Comparison of ENCODE assay signal across 22 cellular contexts in genomic region chr11:124886978-124887666, GRCh38. TPM values are rescaled to one million over a fixed set of nuclear protein-coding genes. Genes with fewer than 3 reads are reported as not detected.
DNase-seq lines count a peak whose midpoint lies in the region; ATAC-seq and TF ChIP-seq lines count a peak whose summit lies in the region.
"Had no signal": no experiment of that assay in that cellular context is flagged by ENCODE, and none has a peak within 500 bp of the region (broad histone marks: within the 10 kb centered on the region; RNA-seq: fewer than 3 reads in every experiment).

No MANE protein-coding gene starts in this region.

- ATAC-seq in GM21526 (IDR thresholded peaks at IDR 0.05; ENCODE audit: low FRiP score, unreplicated experiment): no peak

- H3K4me1 Mint-ChIP-seq in endodermal cell (no peaks in the 10 kb centered on the region), type B pancreatic cell (ENCODE audit: unreplicated experiment) (peaks cover 12% of the 10 kb centered on the region)
- H3K4me1 Mint-ChIP-seq: CD8-positive, alpha-beta memory T cell had no signal

- H3K27ac Mint-ChIP-seq in endodermal cell (no peak overlapping the region), type B pancreatic cell (no peak overlapping the region)

- H3K27ac ChIP-seq in endodermal cell (ENCODE audit: low read depth, low read length): no peak overlapping the region
- H3K27ac ChIP-seq: C4-2B, Peyer's patch, SJSA1 had no signal

- H3K36me3 ChIP-seq in endodermal cell (ENCODE audit: control insufficient read depth, insufficient read depth, low read length): no peaks in the 10 kb centered on the region
- H3K36me3 ChIP-seq: Peyer's patch, SJSA1 had no signal

- H3K27me3 Mint-ChIP-seq in endodermal cell (ENCODE audit: insufficient read depth) (peaks cover 44% of the 10 kb centered on the region), type B pancreatic cell (peaks cover 34% of the 10 kb centered on the region)

- no peaks in the 10 kb centered on the region for H3K4me1 ChIP-seq in endodermal cell (ENCODE audit: control insufficient read depth, insufficient read depth, low read length)
- H3K4me1 ChIP-seq: Peyer's patch had no signal

- H3K36me3 Mint-ChIP-seq in endodermal cell (ENCODE audit: low read depth): no peaks in the 10 kb centered on the region
- no peaks in the 10 kb centered on the region for H3K36me3 Mint-ChIP-seq in type B pancreatic cell
- H3K36me3 Mint-ChIP-seq: CD8-positive, alpha-beta memory T cell had no signal

- DNase-seq in activated CD8-positive, alpha-beta memory T cell treated with anti-CD3 and anti-CD28 coated beads, Interleukin-2, amount 50 U/mL, for 48 hours: peak; percentile 23
- no peak for DNase-seq in activated CD8-positive, alpha-beta memory T cell treated with anti-CD3 and anti-CD28 coated beads, Interleukin-2, amount 50 U/mL, for 4 hours
- DNase-seq in D341Med (ENCODE audit: low spot score): peak; percentile 4
- DNase-seq in endodermal cell: peak; percentile 34
- peak; percentile 44 for DNase-seq in type B pancreatic cell (ENCODE audit: extremely low spot score, unreplicated experiment)
- no peak for DNase-seq in activated CD4-positive, alpha-beta T cell treated with anti-CD3 and anti-CD28 coated beads, Interleukin-2, amount 50 U/mL, for 48 hours
- DNase-seq: Calu3; CD8-positive, alpha-beta memory T cell; DMS53; GDM1; IMR-90; NCI-H1694; NCI-H2081; NCI-H2171 treated with DMSO at 0.1 percent for 48 hours; NCI-H526; Peyer's patch had no signal

- H3K9ac ChIP-seq in endodermal cell (ENCODE audit: extremely low read depth, low read length, poor library complexity, severe bottlenecking): no peak overlapping the region

- no peak for TF ChIP-seq CTCF in endodermal cell (conservative IDR thresholded peaks at IDR 0.05)
- no peak for TF ChIP-seq CTCF in type B pancreatic cell (conservative IDR thresholded peaks at IDR 0.05)

- peaks cover 34% of the 10 kb centered on the region for H3K27me3 ChIP-seq in endodermal cell (ENCODE audit: control insufficient read depth, insufficient read depth, low read length, poor library complexity, severe bottlenecking)
- H3K27me3 ChIP-seq: Peyer's patch, SJSA1 had no signal

- no peaks in the 10 kb centered on the region for H3K9me3 Mint-ChIP-seq in endodermal cell
- no peaks in the 10 kb centered on the region for H3K9me3 Mint-ChIP-seq in type B pancreatic cell
- H3K9me3 Mint-ChIP-seq: CD8-positive, alpha-beta memory T cell had no signal

- 73 to 93% methylated on average over 1 to 10 of the region's 12 CpGs for WGBS in endodermal cell (ENCODE audit: insufficient coverage in 1 of 2, insufficient read length in 1 of 2), 2 experiments

- H3K4me3 ChIP-seq in endodermal cell (ENCODE audit: low read length): no peak overlapping the region
- H3K4me3 ChIP-seq: Peyer's patch, SJSA1 had no signal

- no peak overlapping the region for H3K4me3 Mint-ChIP-seq in endodermal cell
- no peak overlapping the region for H3K4me3 Mint-ChIP-seq in type B pancreatic cell
- H3K4me3 Mint-ChIP-seq: CD8-positive, alpha-beta memory T cell had no signal

- no peaks in the 10 kb centered on the region for H3K9me3 ChIP-seq in endodermal cell (ENCODE audit: control insufficient read depth, low read length)
- H3K9me3 ChIP-seq: Peyer's patch, SJSA1 had no signal

RNA-seq across cellular contexts. Expression of gene ROBO4, which starts 10.5 kb away (rescaled TPM):
- total RNA-seq in endodermal cell (under 1 TPM in 1 of 2 donors, not detected in 1; 0.59 TPM), type B pancreatic cell (ENCODE audit: low replicate concordance) (not detected in 2 replicates)
- 0.04 TPM for polyA plus RNA-seq in endodermal cell (2013, experiment 1 of 2)
- polyA plus RNA-seq in endodermal cell (2013, experiment 2 of 2): not detected
- total RNA-seq: Calu3; CD8-positive, alpha-beta memory T cell; OCI-LY7 had no signal
- polyA plus RNA-seq: CD8-positive, alpha-beta memory T cell had no signal

RNA-seq across cellular contexts. Expression of gene ROBO3, which starts 21.9 kb away (rescaled TPM):
- total RNA-seq in endodermal cell (10 to 100 TPM; 15.3 to 16.2 TPM), type B pancreatic cell (ENCODE audit: low replicate concordance) (5.5 and 27.4 TPM in 2 replicates)
- polyA plus RNA-seq in endodermal cell (2013, experiment 1 of 2): 115 TPM
- 77.1 TPM for polyA plus RNA-seq in endodermal cell (2013, experiment 2 of 2)

RNA-seq across cellular contexts. Expression of gene HEPN1, which starts 31.9 kb away (rescaled TPM):
- total RNA-seq in endodermal cell (not detected), type B pancreatic cell (ENCODE audit: low replicate concordance) (not detected in 2 replicates)
- not detected for polyA plus RNA-seq in endodermal cell (2013, experiment 1 of 2)
- polyA plus RNA-seq in endodermal cell (2013, experiment 2 of 2): not detected
- total RNA-seq: Calu3; CD8-positive, alpha-beta memory T cell; H4; IMR-90; MCF 10A; OCI-LY7; Peyer's patch; SJSA1 had no signal
- polyA plus RNA-seq: CD8-positive, alpha-beta memory T cell; IMR-90 had no signal

RNA-seq across cellular contexts. Expression of gene HEPACAM, which starts 48.7 kb away (rescaled TPM):
- not detected for total RNA-seq in endodermal cell
- not detected for polyA plus RNA-seq in endodermal cell (2013, experiment 1 of 2)
- polyA plus RNA-seq in endodermal cell (2013, experiment 2 of 2): not detected
- 0.43 TPM in 1 of 2 replicates, not detected in the other for total RNA-seq in type B pancreatic cell (ENCODE audit: low replicate concordance)
- total RNA-seq: Calu3; CD8-positive, alpha-beta memory T cell; H4; MCF 10A; OCI-LY7; SJSA1 had no signal
- polyA plus RNA-seq: CD8-positive, alpha-beta memory T cell had no signal

Comparison
In these comparisons a context has a peak if more than half of its experiments do, and no peak if none do; other contexts are left out.
1. DNase-seq: peak in activated CD8-positive, alpha-beta memory T cell treated with anti-CD3 and anti-CD28 coated beads, Interleukin-2, amount 50 U/mL, for 48 hours (single experiment), D341Med (single experiment), endodermal cell (single experiment) and type B pancreatic cell (single experiment); none in activated CD8-positive, alpha-beta memory T cell treated with anti-CD3 and anti-CD28 coated beads, Interleukin-2, amount 50 U/mL, for 4 hours (single experiment) and activated CD4-positive, alpha-beta T cell treated with anti-CD3 and anti-CD28 coated beads, Interleukin-2, amount 50 U/mL, for 48 hours (0 of 2).